In genomic region chr15:67641453-67641852, GRCh38 we compare ENCODE assay signal across 2 cellular contexts.
A peak's percentile ranks its signal among the peaks of the same experiment; 100 is the strongest.
TF ChIP-seq lines count a peak whose summit lies in the region.

No MANE protein-coding gene starts in this region.

TF ChIP-seq in HEK293T, 16 proteins besides CTCF, POLR2A, EP300 and RAD21 (continued from another document):
- TF ChIP-seq PKNOX1 (IDR thresholded peaks at IDR 0.05): peak; percentile 73

TF ChIP-seq in neural cell, 6 proteins besides CTCF, POLR2A, EP300 and RAD21 (continued from another document):
- TF ChIP-seq SMC3 (conservative IDR thresholded peaks at IDR 0.05; ENCODE audit: poor library complexity) (no peak), TAF1 (IDR thresholded peaks at IDR 0.05; ENCODE audit: low read depth) (no peak), REST (IDR thresholded peaks at IDR 0.05; ENCODE audit: borderline replicate concordance) (no peak)
